Comparison of ENCODE assay signal across 15 cellular contexts in the genomic region with DNA sequence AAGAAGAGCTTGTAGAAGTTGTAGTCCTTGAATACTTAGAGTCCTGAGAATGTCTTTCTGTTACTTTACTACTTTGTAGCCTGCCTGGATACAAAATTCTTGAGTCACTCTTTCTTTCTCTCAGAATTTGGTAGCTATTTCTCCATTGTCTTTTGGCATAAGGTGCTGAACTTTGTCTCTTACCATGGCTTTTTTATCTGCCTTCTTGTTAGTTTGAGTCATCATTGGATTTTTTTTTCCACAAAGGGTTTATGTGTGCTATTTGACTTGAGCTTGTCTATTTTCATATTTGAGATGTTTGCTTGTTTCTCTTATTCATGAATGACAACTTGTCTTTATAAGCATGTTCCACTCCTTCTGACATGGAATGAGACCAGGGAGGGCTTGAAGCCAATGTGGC.
DNase-seq lines count a peak whose midpoint lies in the region; ATAC-seq and TF ChIP-seq lines count a peak whose summit lies in the region.
"Had no signal": no experiment of that assay in that cellular context is flagged by ENCODE, and none has a peak within 500 bp of the region (broad histone marks: within the 10 kb centered on the region; RNA-seq: fewer than 3 reads in every experiment).

No MANE protein-coding gene starts in this region.

- H3K4me1 ChIP-seq in heart right ventricle, result no peaks in the 10 kb centered on the region
- H3K4me1 ChIP-seq: BLaER1, HAP-1 had no signal

- H3K36me3 ChIP-seq in heart right ventricle, result no peaks in the 10 kb centered on the region
- H3K36me3 ChIP-seq: BLaER1, HAP-1 had no signal

- no peak for TF ChIP-seq CTCF in fibroblast of the aortic adventitia (IDR thresholded peaks at IDR 0.05; ENCODE audit: insufficient read depth, low read length)
- TF ChIP-seq CTCF in heart right ventricle (IDR thresholded peaks at IDR 0.05), result no peak

- no peak overlapping the region for H3K4me3 ChIP-seq in fibroblast of the aortic adventitia (ENCODE audit: low read depth, low read length)
- H3K4me3 ChIP-seq in heart right ventricle, result no peak overlapping the region
- H3K4me3 ChIP-seq: A549, BLaER1, GM12878, GM23338, HAP-1 had no signal

- DNase-seq in M059J (ENCODE audit: low read depth) (peak; percentile 17), amniotic epithelial cell (ENCODE audit: low read depth) (peak; percentile 24), fibroblast of the aortic adventitia (ENCODE audit: low read depth) (peak; percentile 66), mucosa of gallbladder (ENCODE audit: low spot score) (no peak), GOT3 (lab: John Stamatoyannopoulos, UW) (no peak), heart right ventricle (no peak), GDM1 (lab: John Stamatoyannopoulos, UW) (no peak)
- DNase-seq: CD8-positive, alpha-beta memory T cell; DMS53; IMR-90 had no signal

- peaks cover 0 to 8% (median 0%) of the 10 kb centered on the region in 11 donors for H3K9me3 ChIP-seq in heart right ventricle
- H3K9me3 ChIP-seq: A549, BLaER1, HAP-1 had no signal

- H3K27ac ChIP-seq in heart right ventricle, result no peak overlapping the region
- H3K27ac ChIP-seq: A549, BLaER1 had no signal

- intact Hi-C loops in heart right ventricle (cut with DNase I), result no loop called here

- ATAC-seq in heart right ventricle, result no peak
- ATAC-seq: A549, GM12878, GM23338 had no signal

- H3K27me3 ChIP-seq in heart right ventricle, result peaks cover 0 to 12% (median 0%) of the 10 kb centered on the region in 7 donors
- H3K27me3 ChIP-seq: BLaER1 had no signal

Comparison
In these comparisons a context has a peak if more than half of its experiments do, and no peak if none do; other contexts are left out.
1. DNase-seq: peak in M059J (single experiment), amniotic epithelial cell (single experiment) and fibroblast of the aortic adventitia (single experiment); none in mucosa of gallbladder (single experiment), GOT3 (single experiment), heart right ventricle (0 of 2) and GDM1 (single experiment).